ENCODE assay signal across 8 cellular contexts in genomic region chr17:40316571-40317344, GRCh38. TPM values are rescaled to one million over a fixed set of nuclear protein-coding genes. Genes with fewer than 3 reads are reported as not detected.
A peak's percentile ranks its signal among the peaks of the same experiment; 100 is the strongest.
DNase-seq lines count a peak whose midpoint lies in the region; ATAC-seq, FAIRE-seq and TF ChIP-seq lines count a peak whose summit lies in the region.

No MANE protein-coding gene starts in this region.

- H3K27ac ChIP-seq in HUES6 (ENCODE audit: low read depth, low read length) (no peak overlapping the region), iPS-20b (ENCODE audit: low read length) (no peak overlapping the region), skeletal muscle tissue (ENCODE audit: low read depth, low read length) (peak overlapping the region; percentile 99)

- POLR2A ChIA-PET in BJ (lab: Charles Lee), result interaction anchor here (0.6 to 1.3 kb wide), 3 partner anchors 8 to 176 kb away, joined by 4 to 9 read pairs (median 8); partner anchors contain the start of gene CASC3

- FAIRE-seq in GM12891 (lab: Jason Lieb, UNC), result no peak

- TF ChIP-seq CTCF in BJ (IDR thresholded peaks at IDR 0.05; ENCODE audit: insufficient read depth, low read depth, low read length), result no peak

- H3K36me3 ChIP-seq in BJ (ENCODE audit: control insufficient read depth, insufficient read depth, low read length) (no peaks in the 10 kb centered on the region), HUES6 (ENCODE audit: control insufficient read depth, insufficient read depth, low read length) (no peaks in the 10 kb centered on the region), iPS-20b (ENCODE audit: insufficient read depth, low read depth, low read length) (no peaks in the 10 kb centered on the region), skeletal muscle tissue (ENCODE audit: control insufficient read depth in 3 of 3, insufficient read depth in 3 of 3, low read length in 3 of 3) (no peaks in the 10 kb centered on the region)

- no peak for TF ChIP-seq POLR2A in GM12891 (IDR thresholded peaks at IDR 0.05; ENCODE audit: low read depth, low read length)

- DNase-seq in BJ (ENCODE audit: low read depth), result no peak
- peak; percentile 85 for DNase-seq in astrocyte of the hippocampus (ENCODE audit: low read depth, low spot score)
- DNase-seq in DMS153 treated with DMSO at 0.1 percent for 48 hours (lab: John Stamatoyannopoulos, UW; ENCODE audit: unreplicated experiment), result no peak
- DNase-seq in GM12891 (ENCODE audit: insufficient read length, low spot score), result no peak

- H3K9me3 ChIP-seq in HUES6 (ENCODE audit: control insufficient read depth, insufficient read depth, low read depth, low read length), result no peaks in the 10 kb centered on the region
- H3K9me3 ChIP-seq in iPS-20b (ENCODE audit: insufficient read depth, low read depth, low read length), result no peaks in the 10 kb centered on the region
- H3K9me3 ChIP-seq in skeletal muscle tissue (ENCODE audit: control insufficient read depth in 3 of 3, low read length in 3 of 3), result no peaks in the 10 kb centered on the region

- CTCF ChIA-PET in BJ (lab: Yijun Ruan, JAX), result interaction anchor here (0.7 to 30.6 kb wide), 11 partner anchors 10 to 216 kb away, joined by 3 to 762 read pairs (median 4); partner anchors contain the start of genes GJD3 and RARA

- no peak for ATAC-seq in GM18870 (IDR thresholded peaks at IDR 0.05; ENCODE audit: unreplicated experiment)

- H3K4me1 ChIP-seq in HUES6 (ENCODE audit: control insufficient read depth, insufficient read depth, low read length) (peaks cover 42% of the 10 kb centered on the region), iPS-20b (ENCODE audit: insufficient read depth, low read length) (peaks cover 32% of the 10 kb centered on the region), skeletal muscle tissue (ENCODE audit: control insufficient read depth in 3 of 3, insufficient read depth in 3 of 3, low read length in 3 of 3) (peaks cover 83 to 88% (median 86%) of the 10 kb centered on the region in 3 donors)

- H3K4me3 ChIP-seq in BJ (ENCODE audit: low read depth, low read length) (peak overlapping the region; percentile 17; the same call in 1 of the 2 replicates), HUES6 (ENCODE audit: low read depth, low read length) (peak overlapping the region; percentile 61), iPS-20b (ENCODE audit: low read length) (peak overlapping the region; percentile 77), skeletal muscle tissue (ENCODE audit: low read length in 3 of 3) (peak overlapping the region; percentile 44 to 93 (median 85))

- H3K27me3 ChIP-seq in BJ (ENCODE audit: control insufficient read depth, insufficient read depth, low read length) (no peaks in the 10 kb centered on the region), HUES6 (ENCODE audit: control insufficient read depth, insufficient read depth, low read length) (peaks cover 25% of the 10 kb centered on the region), iPS-20b (ENCODE audit: insufficient read depth, low read length) (peaks cover 40% of the 10 kb centered on the region), skeletal muscle tissue (ENCODE audit: control insufficient read depth in 3 of 3, insufficient read depth in 3 of 3, low read length in 3 of 3) (no peaks in the 10 kb centered on the region)

- H3K9ac ChIP-seq in HUES6 (ENCODE audit: low read length) (peak overlapping the region; percentile 61), iPS-20b (ENCODE audit: low read depth, low read length) (peak overlapping the region; percentile 65; the same call in 1 of the 2 replicates), skeletal muscle tissue (ENCODE audit: low read depth in 1 of 3, low read length in 3 of 3) (peak overlapping the region; percentile 91 to 99 (median 98))

TF ChIP-seq in GM12891, 5 proteins besides CTCF, POLR2A, EP300 and RAD21:
- TF ChIP-seq SPI1 (IDR thresholded peaks at IDR 0.05; ENCODE audit: low read depth, low read length) (no peak), POU2F2 (IDR thresholded peaks at IDR 0.05; ENCODE audit: low read depth, low read length) (no peak), POLR2AphosphoS5 (IDR thresholded peaks at IDR 0.05; ENCODE audit: low read depth, low read length) (no peak), TAF1 (IDR thresholded peaks at IDR 0.05; ENCODE audit: low read depth, low read length) (no peak), PAX5 (IDR thresholded peaks at IDR 0.05; ENCODE audit: insufficient read depth, low read length, severe bottlenecking) (no peak)

RNA-seq across cellular contexts. Expression of gene RARA, which starts 7.8 kb away (rescaled TPM):
- 6.3 and 6.5 TPM in 2 replicates for polyA plus RNA-seq in BJ (2011; rRNA removed)
- polyA minus RNA-seq in BJ (2011; rRNA and poly(A)+ RNA removed), result 11.3 and 11.6 TPM in 2 replicates
- 17.2 TPM for total RNA-seq in skeletal muscle tissue
- polyA plus RNA-seq in GM12891 (2012; ENCODE audit: low read depth, missing spikeins), result 24.8 TPM

RNA-seq across cellular contexts. Expression of gene CDC6, which starts 29.1 kb away (rescaled TPM):
- polyA plus RNA-seq in BJ (2011; rRNA removed), result 5.6 and 9.8 TPM in 2 replicates
- 3.3 and 3.9 TPM in 2 replicates for polyA minus RNA-seq in BJ (2011; rRNA and poly(A)+ RNA removed)
- total RNA-seq in skeletal muscle tissue, result 4.2 TPM
- 21.1 TPM for polyA plus RNA-seq in GM12891 (2012; ENCODE audit: low read depth, missing spikeins)

RNA-seq across cellular contexts. Expression of gene GJD3, which starts 47.8 kb away (rescaled TPM):
- 0.48 and 0.56 TPM in 2 replicates for polyA plus RNA-seq in BJ (2011; rRNA removed)
- polyA minus RNA-seq in BJ (2011; rRNA and poly(A)+ RNA removed), result 0.26 and 0.28 TPM in 2 replicates
- total RNA-seq in skeletal muscle tissue, result 0.52 TPM
- 0.21 TPM for polyA plus RNA-seq in GM12891 (2012; ENCODE audit: low read depth, missing spikeins)

Comparison
In these comparisons a context has a peak if more than half of its experiments do, and no peak if none do; other contexts are left out.
1. H3K4me3 ChIP-seq: peak in every context shown above with its lines; median percentile 85 in skeletal muscle tissue; 77 in iPS-20b; 61 in HUES6; 17 in BJ.